In genomic region chr16:4362476-4363250, GRCh38 we compare ENCODE assay signal across 29 cellular contexts. TPM values are rescaled to one million over a fixed set of nuclear protein-coding genes. Genes with fewer than 3 reads are reported as not detected.
A peak's percentile ranks its signal among the peaks of the same experiment; 100 is the strongest.
DNase-seq lines count a peak whose midpoint lies in the region; ATAC-seq and TF ChIP-seq lines count a peak whose summit lies in the region.
"Had no signal": no experiment of that assay in that cellular context is flagged by ENCODE, and none has a peak within 500 bp of the region (broad histone marks: within the 10 kb centered on the region; RNA-seq: fewer than 3 reads in every experiment).

No MANE protein-coding gene starts in this region.

- H3K9me3 ChIP-seq in right atrium auricular region (no peaks in the 10 kb centered on the region), T-helper 17 cell (ENCODE audit: control insufficient read depth, low read length, poor library complexity, severe bottlenecking) (no peaks in the 10 kb centered on the region)
- H3K9me3 ChIP-seq: pancreas, uterus had no signal

- peaks cover 0 to 4% of the 10 kb centered on the region in 2 donors for H3K4me1 ChIP-seq in right atrium auricular region
- H3K4me1 ChIP-seq: pancreas, uterus had no signal

- no peaks in the 10 kb centered on the region for H3K27me3 Mint-ChIP-seq in T-helper 17 cell
- H3K27me3 Mint-ChIP-seq: activated CD8-positive, alpha-beta memory T cell treated with anti-CD3 and anti-CD28 coated beads, Interleukin-2, amount 10 ng/mL, durations not matched to agents 7 days and 5 days; brain; CD4-positive, alpha-beta memory T cell; stimulated activated naive CD8-positive, alpha-beta T cell treated with anti-CD3 and anti-CD28 coated beads, Interleukin-15, Interleukin-2, amounts not matched to agents 100 ng/mL and 50 ng/mL, for 24 hours had no signal

- intact Hi-C loops in left ventricle myocardium superior (cut with micrococcal nuclease), result no loop called here

- H3K4me3 Mint-ChIP-seq in T-helper 17 cell, result no peak overlapping the region
- H3K4me3 Mint-ChIP-seq: activated CD8-positive, alpha-beta memory T cell treated with anti-CD3 and anti-CD28 coated beads, Interleukin-2, amount 10 ng/mL, durations not matched to agents 7 days and 5 days; brain; CD4-positive, alpha-beta memory T cell; immature natural killer cell; stimulated activated naive CD8-positive, alpha-beta T cell treated with anti-CD3 and anti-CD28 coated beads, Interleukin-15, Interleukin-2, amounts not matched to agents 100 ng/mL and 50 ng/mL, for 24 hours had no signal

- DNase-seq in left ventricle myocardium superior, result peak; percentile 36
- DNase-seq in right atrium auricular region (ENCODE audit: low spot score), result no peak
- DNase-seq in T-helper 17 cell, result no peak
- peak; percentile 49 for DNase-seq in germinal center (ENCODE audit: low spot score)
- DNase-seq in superior temporal gyrus (ENCODE audit: extremely low spot score), result peak; percentile 49
- DNase-seq in GF-D8 (lab: John Stamatoyannopoulos, UW), result no peak
- DNase-seq in HT-29 (ENCODE audit: low spot score), result no peak
- DNase-seq: activated CD4-positive, alpha-beta T cell treated with anti-CD3 and anti-CD28 coated beads, Interleukin-2, amount 50 U/mL, for 4 hours; activated CD4-positive, CD25-positive, alpha-beta regulatory T cell; activated CD8-positive, alpha-beta memory T cell treated with anti-CD3 and anti-CD28 coated beads, Interleukin-2, amount 10 ng/mL, durations not matched to agents 7 days and 5 days; activated naive CD4-positive, alpha-beta T cell; activated T-cell treated with anti-CD3 and anti-CD28 coated beads, Interleukin-2, amount 50 U/mL, for 48 hours; CD4-positive, alpha-beta memory T cell; immature natural killer cell; left cardiac atrium; MM.1S; NCI-H1417; NCI-H2081 treated with DMSO at 0.1 percent for 48 hours; NCI-H345; NCI-H69; retina; small intestine; SW 1271; uterus had no signal

- H3K27ac ChIP-seq in right atrium auricular region, result no peak overlapping the region
- H3K27ac ChIP-seq: pancreas, uterus had no signal

- H3K36me3 Mint-ChIP-seq in T-helper 17 cell (ENCODE audit: low read depth), result peaks cover 3% of the 10 kb centered on the region

- peaks cover 11% of the 10 kb centered on the region for H3K4me1 Mint-ChIP-seq in T-helper 17 cell
- H3K4me1 Mint-ChIP-seq: activated CD8-positive, alpha-beta memory T cell treated with anti-CD3 and anti-CD28 coated beads, Interleukin-2, amount 10 ng/mL, durations not matched to agents 7 days and 5 days; brain had no signal

- no peak overlapping the region for H3K4me3 ChIP-seq in right atrium auricular region
- H3K4me3 ChIP-seq: K562, pancreas, uterus had no signal

- ATAC-seq in left ventricle myocardium superior, result no peak
- no peak for ATAC-seq in T-helper 17 cell
- ATAC-seq in HG03354 (IDR thresholded peaks at IDR 0.05; ENCODE audit: poor library complexity, severe bottlenecking, unreplicated experiment), result no peak
- ATAC-seq: activated CD8-positive, alpha-beta memory T cell treated with anti-CD3 and anti-CD28 coated beads, Interleukin-2, amount 10 ng/mL, durations not matched to agents 7 days and 5 days; K562; left cardiac atrium; pancreas had no signal

- H3K27ac Mint-ChIP-seq in T-helper 17 cell, result peak overlapping the region; percentile 84
- H3K27ac Mint-ChIP-seq: activated CD8-positive, alpha-beta memory T cell treated with anti-CD3 and anti-CD28 coated beads, Interleukin-2, amount 10 ng/mL, durations not matched to agents 7 days and 5 days; stimulated activated naive CD8-positive, alpha-beta T cell treated with anti-CD3 and anti-CD28 coated beads, Interleukin-15, Interleukin-2, amounts not matched to agents 100 ng/mL and 50 ng/mL, for 24 hours had no signal

- TF ChIP-seq CTCF in right atrium auricular region (IDR thresholded peaks at IDR 0.05), result no peak

- H3K27me3 ChIP-seq in right atrium auricular region, result no peaks in the 10 kb centered on the region
- H3K27me3 ChIP-seq: pancreas, uterus had no signal

- peaks cover 20% of the 10 kb centered on the region for H3K36me3 ChIP-seq in right atrium auricular region
- H3K36me3 ChIP-seq: pancreas, uterus had no signal

RNA-seq across cellular contexts. Expression of gene VASN, which starts 9.0 kb away (rescaled TPM):
- 4.3 TPM for total RNA-seq in left ventricle myocardium superior
- total RNA-seq in right atrium auricular region, result 10 to 100 TPM; 17.9 to 39.0 TPM
- under 1 TPM; 0.55 to 0.57 TPM for total RNA-seq in T-helper 17 cell
- 1.8 and 2.2 TPM in 2 replicates for total RNA-seq in HT-29 (2014; rRNA removed; shearing (Covaris generic))
- total RNA-seq: activated CD8-positive, alpha-beta memory T cell treated with anti-CD3 and anti-CD28 coated beads, Interleukin-2, amount 10 ng/mL, durations not matched to agents 7 days and 5 days had no signal

RNA-seq across cellular contexts. Expression of gene PAM16, which starts 11.5 kb away (rescaled TPM):
- total RNA-seq in left ventricle myocardium superior, result 70.0 TPM
- total RNA-seq in right atrium auricular region, result 10 to 100 TPM; 54.6 to 85.7 TPM
- 10 to 100 TPM; 32.3 to 41.4 TPM for total RNA-seq in T-helper 17 cell
- total RNA-seq in HT-29 (2014; rRNA removed; shearing (Covaris generic)), result 159 and 165 TPM in 2 replicates

RNA-seq across cellular contexts. Expression of gene GLIS2, which starts 46.8 kb away (rescaled TPM):
- 16.6 TPM for total RNA-seq in left ventricle myocardium superior
- 10 to 100 TPM; 10.3 to 16.0 TPM for total RNA-seq in right atrium auricular region
- total RNA-seq in T-helper 17 cell, result under 1 TPM; 0.10 to 0.29 TPM
- 6.7 and 7.4 TPM in 2 replicates for total RNA-seq in HT-29 (2014; rRNA removed; shearing (Covaris generic))

RNA-seq across cellular contexts. Expression of gene CORO7, which starts 53.7 kb away (rescaled TPM):
- total RNA-seq in left ventricle myocardium superior (10.1 TPM), right atrium auricular region (10 to 100 TPM; 10.3 TPM), T-helper 17 cell (100 to 1,000 TPM; 733 to 757 TPM)
- total RNA-seq in HT-29 (2014; rRNA removed; shearing (Covaris generic)), result 36.8 and 48.6 TPM in 2 replicates

Comparison
In these comparisons a context has a peak if more than half of its experiments do, and no peak if none do; other contexts are left out.
1. DNase-seq: peak in left ventricle myocardium superior (single experiment), germinal center (single experiment) and superior temporal gyrus (single experiment); none in right atrium auricular region (single experiment), T-helper 17 cell (0 of 3), GF-D8 (single experiment) and HT-29 (single experiment).